In the genomic region with DNA sequence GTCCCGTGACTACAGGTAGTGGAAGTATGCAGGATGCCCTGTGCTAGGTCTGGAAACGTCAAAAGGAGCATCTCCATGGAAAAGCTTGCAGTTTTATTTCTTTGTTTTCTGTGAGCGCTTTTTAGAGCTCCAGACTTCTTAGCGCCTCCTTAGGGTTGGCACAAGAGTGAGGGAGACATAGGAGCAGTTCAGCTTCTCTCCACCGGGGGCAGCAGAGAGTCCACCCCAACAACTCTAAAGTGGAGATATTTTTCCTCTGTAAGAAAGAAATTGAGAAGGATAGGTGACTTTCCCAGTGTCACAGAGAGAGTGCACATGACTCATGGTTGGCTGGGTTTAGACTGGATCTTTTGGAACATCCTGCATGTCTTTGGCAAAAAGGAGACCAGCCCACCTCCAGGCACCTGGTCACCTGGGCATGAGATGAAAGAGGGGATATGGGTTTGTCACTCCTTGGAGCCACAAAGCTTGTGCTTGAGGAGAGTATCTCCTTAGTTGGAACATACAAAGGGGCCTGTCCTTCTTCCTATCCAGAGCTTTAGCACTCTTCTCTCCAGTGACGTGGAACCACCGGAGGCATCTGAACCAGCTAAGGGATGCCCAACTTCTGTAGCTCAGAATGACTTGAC, we compare ENCODE assay signal across 10 cellular contexts.
DNase-seq lines count a peak whose midpoint lies in the region; ATAC-seq and TF ChIP-seq lines count a peak whose summit lies in the region.
"Had no signal": no experiment of that assay in that cellular context is flagged by ENCODE, and none has a peak within 500 bp of the region (broad histone marks: within the 10 kb centered on the region; RNA-seq: fewer than 3 reads in every experiment).

No MANE protein-coding gene starts in this region.

- WGBS in liver, result 49% methylated on average over 7 of the region's 7 CpGs

- H3K4me1 ChIP-seq in Karpas-422 (ENCODE audit: low read length), result no peaks in the 10 kb centered on the region
- no peaks in the 10 kb centered on the region for H3K4me1 ChIP-seq in liver (ENCODE audit: control insufficient read depth in 4 of 4, insufficient read depth in 4 of 4, low read length in 3 of 4)
- H3K4me1 ChIP-seq: BLaER1 treated with 17β-estradiol and CSF1 and Interleukin-3, amounts not matched to agents 10 nM and 100 nM had no signal

- no peak overlapping the region for H3K4me3 Mint-ChIP-seq in activated naive CD8-positive, alpha-beta T cell treated with anti-CD3 and anti-CD28 coated beads, Interleukin-2, amount 50 U/mL, for 24 hours

- no peak overlapping the region for H3K27ac Mint-ChIP-seq in activated naive CD8-positive, alpha-beta T cell treated with anti-CD3 and anti-CD28 coated beads, Interleukin-2, amount 50 U/mL, for 24 hours
- H3K27ac Mint-ChIP-seq: activated naive CD4-positive, alpha-beta T cell treated with anti-CD3 and anti-CD28 coated beads, Interleukin-2, amount 50 U/mL, for 72 hours had no signal

- H2AFZ ChIP-seq in Karpas-422 (ENCODE audit: low read length), result no peak overlapping the region

- peak in 1 of 2 donors; percentile 21 for TF ChIP-seq RAD21 in liver (IDR thresholded peaks at IDR 0.05)

- no peaks in the 10 kb centered on the region for H3K4me1 Mint-ChIP-seq in activated naive CD8-positive, alpha-beta T cell treated with anti-CD3 and anti-CD28 coated beads, Interleukin-2, amount 50 U/mL, for 24 hours

- DNase-seq in DMS53 (lab: John Stamatoyannopoulos, UW) (peak; percentile 50), DMS53 treated with DMSO at 0.1 percent for 48 hours (lab: John Stamatoyannopoulos, UW; ENCODE audit: unreplicated experiment) (no peak), Karpas-422 (peak; percentile 73), coronary artery (ENCODE audit: low spot score) (no peak)
- DNase-seq in activated naive CD8-positive, alpha-beta T cell treated with anti-CD3 and anti-CD28 coated beads, Interleukin-2, amount 50 U/mL, for 24 hours, result peak; percentile 46

- H3K9ac ChIP-seq in Karpas-422 (ENCODE audit: low read length), result no peak overlapping the region
- no peak overlapping the region for H3K9ac ChIP-seq in liver (ENCODE audit: low read depth in 1 of 2, low read length in 2 of 2)
- H3K9ac ChIP-seq: BLaER1 treated with 17β-estradiol and CSF1 and Interleukin-3, amounts not matched to agents 10 nM and 100 nM had no signal

- no peaks in the 10 kb centered on the region for H3K36me3 Mint-ChIP-seq in activated naive CD8-positive, alpha-beta T cell treated with anti-CD3 and anti-CD28 coated beads, Interleukin-2, amount 50 U/mL, for 24 hours (ENCODE audit: low read depth)
- H3K36me3 Mint-ChIP-seq: activated naive CD4-positive, alpha-beta T cell treated with anti-CD3 and anti-CD28 coated beads, Interleukin-2, amount 50 U/mL, for 72 hours had no signal

- TF ChIP-seq CTCF in liver (IDR thresholded peaks at IDR 0.05; ENCODE audit: low read depth, low read length, missing input control), result peak; percentile 50
- TF ChIP-seq CTCF in coronary artery (IDR thresholded peaks at IDR 0.05), result no peak

- H3K27me3 Mint-ChIP-seq in activated naive CD8-positive, alpha-beta T cell treated with anti-CD3 and anti-CD28 coated beads, Interleukin-2, amount 50 U/mL, for 24 hours, result no peaks in the 10 kb centered on the region

- H3K27ac ChIP-seq in Karpas-422 (ENCODE audit: low read length) (no peak overlapping the region), liver (ENCODE audit: low read depth in 1 of 2, low read length in 2 of 2) (no peak overlapping the region), coronary artery (no peak overlapping the region)
- H3K27ac ChIP-seq: BLaER1 treated with 17β-estradiol and CSF1 and Interleukin-3, amounts not matched to agents 10 nM and 100 nM had no signal

- no peaks in the 10 kb centered on the region for H4K20me1 ChIP-seq in Karpas-422 (ENCODE audit: insufficient read depth, low read depth, low read length)
- H4K20me1 ChIP-seq: BLaER1 treated with 17β-estradiol and CSF1 and Interleukin-3, amounts not matched to agents 10 nM and 100 nM had no signal

- H3K9me3 Mint-ChIP-seq in activated naive CD8-positive, alpha-beta T cell treated with anti-CD3 and anti-CD28 coated beads, Interleukin-2, amount 50 U/mL, for 24 hours, result no peaks in the 10 kb centered on the region

- H3K4me2 ChIP-seq in Karpas-422 (ENCODE audit: low read depth, low read length, poor library complexity, severe bottlenecking), result no peak overlapping the region
- H3K4me2 ChIP-seq: BLaER1 treated with 17β-estradiol and CSF1 and Interleukin-3, amounts not matched to agents 10 nM and 100 nM had no signal

- H3K36me3 ChIP-seq in Karpas-422 (ENCODE audit: insufficient read depth, low read length) (no peaks in the 10 kb centered on the region), liver (ENCODE audit: control insufficient read depth in 4 of 4, insufficient read depth in 3 of 4, low read depth in 1 of 4, low read length in 3 of 4) (no peaks in the 10 kb centered on the region)
- H3K36me3 ChIP-seq: BLaER1 treated with 17β-estradiol and CSF1 and Interleukin-3, amounts not matched to agents 10 nM and 100 nM had no signal

- H3K9me2 ChIP-seq in Karpas-422 (replicated peaks; ENCODE audit: insufficient read depth, low read length), result no peaks in the 10 kb centered on the region

- H3K4me3 ChIP-seq in Karpas-422 (ENCODE audit: low read length) (no peak overlapping the region), liver (ENCODE audit: low read depth in 1 of 3, low read length in 3 of 3) (no peak overlapping the region), coronary artery (no peak overlapping the region)
- H3K4me3 ChIP-seq: BLaER1 treated with 17β-estradiol and CSF1 and Interleukin-3, amounts not matched to agents 10 nM and 100 nM had no signal

- H3K9me3 ChIP-seq in Karpas-422 (ENCODE audit: low read length) (peaks cover 6% of the 10 kb centered on the region; the same call in 1 of the 2 replicates), liver (ENCODE audit: control insufficient read depth in 4 of 4, low read length in 3 of 4) (no peaks in the 10 kb centered on the region)

- H3K79me2 ChIP-seq in Karpas-422 (ENCODE audit: low read length), result no peaks in the 10 kb centered on the region

- H3K27me3 ChIP-seq in Karpas-422 (ENCODE audit: low read length) (no peaks in the 10 kb centered on the region), liver (ENCODE audit: control insufficient read depth in 4 of 4, insufficient read depth in 4 of 4, low read length in 3 of 4) (peaks cover 0 to 2% (median 0%) of the 10 kb centered on the region in 4 donors)
- H3K27me3 ChIP-seq: BLaER1 treated with 17β-estradiol and CSF1 and Interleukin-3, amounts not matched to agents 10 nM and 100 nM had no signal

- ATAC-seq in GM19351 (IDR thresholded peaks at IDR 0.05; ENCODE audit: unreplicated experiment) (peak; percentile 77), HG02840 (IDR thresholded peaks at IDR 0.05; ENCODE audit: low FRiP score, unreplicated experiment) (no peak)
- no peak for ATAC-seq in activated naive CD8-positive, alpha-beta T cell treated with anti-CD3 and anti-CD28 coated beads, Interleukin-2, amount 50 U/mL, for 24 hours

TF ChIP-seq in liver, 16 proteins besides CTCF, POLR2A, EP300 and RAD21:
- TF ChIP-seq JUND (IDR thresholded peaks at IDR 0.05) (no peak), YY1 (IDR thresholded peaks at IDR 0.05) (no peak), ZBTB33 (IDR thresholded peaks at IDR 0.05) (no peak), TAF1 (conservative IDR thresholded peaks at IDR 0.05) (no peak), HNF4A (conservative IDR thresholded peaks at IDR 0.05) (no peak), EGR1 (IDR thresholded peaks at IDR 0.05; ENCODE audit: low read depth in 2 of 2) (no peak), REST (IDR thresholded peaks at IDR 0.05) (no peak), GABPA (IDR thresholded peaks at IDR 0.05 in 1 of 2, conservative IDR thresholded peaks at IDR 0.05 in 1 of 2) (no peak), FOXA2 (IDR thresholded peaks at IDR 0.05) (no peak)
- TF ChIP-seq, protein P1, sequence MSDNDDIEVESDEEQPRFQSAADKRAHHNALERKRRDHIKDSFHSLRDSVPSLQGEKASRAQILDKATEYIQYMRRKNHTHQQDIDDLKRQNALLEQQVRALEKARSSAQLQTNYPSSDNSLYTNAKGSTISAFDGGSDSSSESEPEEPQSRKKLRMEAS (IDR thresholded peaks at IDR 0.05), result no peak

Comparison
In these comparisons a context has a peak if more than half of its experiments do, and no peak if none do; other contexts are left out.
1. DNase-seq: peak in DMS53 (single experiment), Karpas-422 (single experiment) and activated naive CD8-positive, alpha-beta T cell treated with anti-CD3 and anti-CD28 coated beads, Interleukin-2, amount 50 U/mL, for 24 hours (single experiment); none in DMS53 treated with DMSO at 0.1 percent for 48 hours (single experiment) and coronary artery (single experiment).